16 cellular contexts compared by ENCODE assay signal in the genomic region with DNA sequence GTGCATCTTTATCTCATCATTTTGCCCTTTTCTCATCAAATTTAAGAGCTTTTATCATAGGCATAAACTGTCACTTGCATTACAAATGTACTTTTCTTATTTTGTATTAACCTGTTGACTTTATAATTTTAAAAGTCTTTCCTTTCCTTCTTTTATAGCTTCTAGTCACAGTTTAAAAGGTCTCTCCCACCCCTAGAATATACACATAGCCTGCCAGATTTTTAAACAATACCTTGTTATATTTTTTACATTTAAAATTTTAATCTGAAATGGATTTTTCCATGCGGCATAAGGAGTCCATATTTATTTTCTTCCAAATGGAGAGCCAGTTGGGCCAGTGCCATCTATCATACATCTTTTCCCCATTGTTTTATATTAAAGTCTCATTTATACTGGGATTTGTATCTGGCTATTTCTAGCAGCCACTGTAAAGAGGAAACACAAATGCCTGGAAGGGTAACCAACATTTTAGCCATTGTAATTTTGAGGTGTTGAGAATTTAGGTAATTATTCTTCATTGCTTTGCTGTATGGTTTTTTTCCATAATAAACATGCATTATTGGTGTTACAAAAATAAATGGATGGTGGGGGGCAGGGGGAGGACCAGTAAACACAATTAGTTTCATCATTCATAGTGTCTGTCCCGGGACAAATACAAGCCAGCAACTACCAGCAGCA.
DNase-seq lines count a peak whose midpoint lies in the region; ATAC-seq and TF ChIP-seq lines count a peak whose summit lies in the region.
"Had no signal": no experiment of that assay in that cellular context is flagged by ENCODE, and none has a peak within 500 bp of the region (broad histone marks: within the 10 kb centered on the region; RNA-seq: fewer than 3 reads in every experiment).

No MANE protein-coding gene starts in this region.

- peak overlapping the region; percentile 46; the same call in 1 of the 2 replicates for H3K9ac ChIP-seq in IMR-90 (ENCODE audit: low read depth, low read length)

- H2BK20ac ChIP-seq in IMR-90 (ENCODE audit: low read depth, low read length) = peak overlapping the region; percentile 83

- H3K4me3 Mint-ChIP-seq in neural crest cell = no peak overlapping the region
- no peak overlapping the region for H3K4me3 Mint-ChIP-seq in stimulated activated naive B cell treated with anti-CD40 and anti-IgM and Interleukin-4, amounts not matched to agents 10 μg/mL and 1 μg/mL and 100 μg/mL, for 72 hours
- H3K4me3 Mint-ChIP-seq: CD4-positive, alpha-beta T cell had no signal

- peaks cover 32% of the 10 kb centered on the region for H3K4me1 Mint-ChIP-seq in neural crest cell
- no peaks in the 10 kb centered on the region for H3K4me1 Mint-ChIP-seq in stimulated activated naive B cell treated with anti-CD40 and anti-IgM and Interleukin-4, amounts not matched to agents 10 μg/mL and 1 μg/mL and 100 μg/mL, for 72 hours

- peak overlapping the region; percentile 89 for H2BK120ac ChIP-seq in IMR-90 (ENCODE audit: low read depth, low read length)

- no peak for TF ChIP-seq POLR2A in IMR-90 (IDR thresholded peaks at IDR 0.05; ENCODE audit: low read depth, low read length)
- TF ChIP-seq POLR2A in breast epithelium (IDR thresholded peaks at IDR 0.05) = no peak

- H4K91ac ChIP-seq in IMR-90 (ENCODE audit: insufficient read depth, low read depth, low read length) = peak overlapping the region; percentile 96

- H3K36me3 Mint-ChIP-seq in neural crest cell (ENCODE audit: low read depth) = no peaks in the 10 kb centered on the region
- no peaks in the 10 kb centered on the region for H3K36me3 Mint-ChIP-seq in stimulated activated naive B cell treated with anti-CD40 and anti-IgM and Interleukin-4, amounts not matched to agents 10 μg/mL and 1 μg/mL and 100 μg/mL, for 72 hours

- peak overlapping the region; percentile 64 for H4K5ac ChIP-seq in IMR-90 (ENCODE audit: low read depth, low read length)

- no peaks in the 10 kb centered on the region for H3K27me3 ChIP-seq in IMR-90 (ENCODE audit: control insufficient read depth, insufficient read depth, low read length)
- no peaks in the 10 kb centered on the region for H3K27me3 ChIP-seq in breast epithelium

- H3K4me1 ChIP-seq in IMR-90 (ENCODE audit: control insufficient read depth, insufficient read depth, low read length) = peaks cover 8% of the 10 kb centered on the region
- peaks cover 0 to 6% of the 10 kb centered on the region in 2 donors for H3K4me1 ChIP-seq in breast epithelium

- no peaks in the 10 kb centered on the region for H3K27me3 Mint-ChIP-seq in neural crest cell (ENCODE audit: low read depth)
- H3K27me3 Mint-ChIP-seq in stimulated activated naive B cell treated with anti-CD40 and anti-IgM and Interleukin-4, amounts not matched to agents 10 μg/mL and 1 μg/mL and 100 μg/mL, for 72 hours = peaks cover 24 to 35% of the 10 kb centered on the region in 2 donors
- H3K27me3 Mint-ChIP-seq: CD4-positive, alpha-beta T cell had no signal

- BruUV-seq in IMR-90 (replicated peaks; lab: Mats Ljungman, UMichigan) = no TSS peak

- in situ Hi-C loops in IMR-90 (cut with MboI; ENCODE audit: low sequenced_read_pairs) = no loop called here

- H3K27ac ChIP-seq in IMR-90 (ENCODE audit: insufficient read depth, low read length) = peak overlapping the region; percentile 71; the same call in 1 of the 2 replicates
- H3K27ac ChIP-seq in breast epithelium = peak overlapping the region; percentile 54 to 76
- H3K27ac ChIP-seq: coronary artery, psoas muscle had no signal

- peak overlapping the region; percentile 87; the same call in 1 of the 2 replicates for H3K23ac ChIP-seq in IMR-90 (ENCODE audit: low read depth, low read length)

- peak overlapping the region; percentile 51; the same call in 1 of the 2 replicates for H3K56ac ChIP-seq in IMR-90 (ENCODE audit: extremely low read depth, insufficient read depth, low read length)

- CTCF ChIA-PET in IMR-90 (lab: Yijun Ruan, JAX) = interaction anchor here (1.3 kb wide), 1 partner anchor 26 kb away, joined by 4 read pairs; no protein-coding TSS in a partner anchor

- peak overlapping the region; percentile 72 for H3K27ac Mint-ChIP-seq in neural crest cell (ENCODE audit: unreplicated experiment)
- H3K27ac Mint-ChIP-seq in stimulated activated naive B cell treated with anti-CD40 and anti-IgM and Interleukin-4, amounts not matched to agents 10 μg/mL and 1 μg/mL and 100 μg/mL, for 72 hours = no peak overlapping the region
- H3K27ac Mint-ChIP-seq: CD4-positive, alpha-beta T cell had no signal

- POLR2A ChIA-PET in IMR-90 (lab: Charles Lee; ENCODE audit: unreplicated experiment) = no interaction called here

- dilution Hi-C loops in IMR-90 (cut with HindIII; ENCODE audit: low sequenced_read_pairs, unreplicated experiment) = no loop called here

- H2AK5ac ChIP-seq in IMR-90 (ENCODE audit: low read depth, low read length) = peak overlapping the region; percentile 52; the same call in 1 of the 2 replicates

- H2AFZ ChIP-seq in IMR-90 (replicated peaks; ENCODE audit: low read length, poor library complexity) = no peak overlapping the region

- no peaks in the 10 kb centered on the region for H4K20me1 ChIP-seq in IMR-90 (ENCODE audit: insufficient read depth, low read length)

- peak overlapping the region; percentile 71 to 80; a peak in 3 of 4 replicates for H4K8ac ChIP-seq in IMR-90 (ENCODE audit: low read depth in 2 of 2, low read length in 2 of 2)

- peak overlapping the region; percentile 56 for H3K18ac ChIP-seq in IMR-90 (ENCODE audit: low read depth, low read length)

- peak overlapping the region; percentile 40; the same call in 2 of the 3 replicates for H2BK15ac ChIP-seq in IMR-90 (ENCODE audit: low read depth, low read length)

- H3K9me1 ChIP-seq in IMR-90 (ENCODE audit: insufficient read depth, low read length) = 0 out of 2 replicates have a peak, but pooled peaks cover 5% of the 10 kb centered on the region

- TF ChIP-seq CTCF in IMR-90 (conservative IDR thresholded peaks at IDR 0.05; ENCODE audit: low read depth, low read length) (no peak), breast epithelium (IDR thresholded peaks at IDR 0.05) (no peak), neural crest cell (conservative IDR thresholded peaks at IDR 0.05) (no peak)

- H2BK5ac ChIP-seq in IMR-90 (ENCODE audit: low read depth, low read length, poor library complexity, severe bottlenecking) = peak overlapping the region; percentile 63

- H3K36me3 ChIP-seq in IMR-90 (ENCODE audit: control insufficient read depth, insufficient read depth, low read length) (no peaks in the 10 kb centered on the region), breast epithelium (no peaks in the 10 kb centered on the region)

- no peak overlapping the region for H3K4me2 ChIP-seq in IMR-90 (ENCODE audit: low read depth, low read length)

- peak overlapping the region; percentile 85 for H3K14ac ChIP-seq in IMR-90 (replicated peaks; ENCODE audit: low read depth, low read length)

- H3K4me3 ChIP-seq in IMR-90 (ENCODE audit: insufficient read depth, low read depth, low read length) (no peak overlapping the region), breast epithelium (no peak overlapping the region)
- H3K4me3 ChIP-seq: coronary artery, psoas muscle had no signal

- ATAC-seq in IMR-90 (ENCODE audit: low read depth) = no peak
- ATAC-seq in stimulated activated naive B cell treated with anti-CD40 and anti-IgM and Interleukin-4, amounts not matched to agents 10 μg/mL and 1 μg/mL and 100 μg/mL, for 72 hours (replicated peaks) = no peak

- intact Hi-C loops in IMR-90 (cut with micrococcal nuclease) (no loop called here), breast epithelium (cut with DNase I; ENCODE audit: low total_unique reads) (no loop called here)

- H3K4ac ChIP-seq in IMR-90 (ENCODE audit: low read depth, low read length) = peak overlapping the region; percentile 62

- H3K9me3 Mint-ChIP-seq in neural crest cell = peaks cover 3% of the 10 kb centered on the region
- no peaks in the 10 kb centered on the region for H3K9me3 Mint-ChIP-seq in stimulated activated naive B cell treated with anti-CD40 and anti-IgM and Interleukin-4, amounts not matched to agents 10 μg/mL and 1 μg/mL and 100 μg/mL, for 72 hours
- H3K9me3 Mint-ChIP-seq: CD4-positive, alpha-beta T cell had no signal

- WGBS in IMR-90 (ENCODE audit: extremely low coverage in 2 of 2, insufficient read length in 1 of 2), 2 experiments = no CpG with 5 or more reads among the region's 2 CpGs

- peak; percentile 28 for DNase-seq in DMS 273 (lab: John Stamatoyannopoulos, UW; ENCODE audit: unreplicated experiment)
- DNase-seq in DMS 273 treated with DMSO at 0.1 percent for 48 hours (lab: John Stamatoyannopoulos, UW) = no peak
- DNase-seq in IMR-90 = no peak
- DNase-seq in breast epithelium (ENCODE audit: low spot score in 2 of 2) = no peak
- no peak for DNase-seq in neural crest cell (ENCODE audit: low read depth, low spot score)
- DNase-seq in stimulated activated naive B cell treated with anti-CD40 and anti-IgM and Interleukin-4, amounts not matched to agents 10 μg/mL and 1 μg/mL and 100 μg/mL, for 72 hours = no peak
- no peak for DNase-seq in NCI-H2029 (lab: John Stamatoyannopoulos, UW)
- DNase-seq in islet precursor cell = no peak
- DNase-seq: 8988T; activated CD4-positive, CD25-positive, alpha-beta regulatory T cell; CD4-positive, alpha-beta T cell; hippocampal formation; NCI-H187 treated with DMSO at 0.1 percent for 48 hours; psoas muscle; RPMI8226 had no signal

- no peak for TF ChIP-seq RAD21 in IMR-90 (IDR thresholded peaks at IDR 0.05; ENCODE audit: low read length)

- H3K9me3 ChIP-seq in IMR-90 (ENCODE audit: control insufficient read depth, insufficient read depth, low read length) (no peaks in the 10 kb centered on the region), breast epithelium (no peaks in the 10 kb centered on the region)
- H3K9me3 ChIP-seq: psoas muscle had no signal

- H2AK9ac ChIP-seq in IMR-90 (replicated peaks; ENCODE audit: low read depth, low read length, poor library complexity) = no peak overlapping the region

- no peaks in the 10 kb centered on the region for H3K79me1 ChIP-seq in IMR-90 (ENCODE audit: low read depth in 1 of 2, low read length in 2 of 2)

TF ChIP-seq in IMR-90, 13 proteins besides CTCF, POLR2A, EP300 and RAD21 (continues in another document):
- TF ChIP-seq MAFK (IDR thresholded peaks at IDR 0.05; ENCODE audit: low read depth, low read length) (no peak), FOS (IDR thresholded peaks at IDR 0.05; ENCODE audit: low read depth, low read length) (no peak), MXI1 (IDR thresholded peaks at IDR 0.05; ENCODE audit: borderline replicate concordance, low read depth, low read length) (no peak), NFE2L2 (IDR thresholded peaks at IDR 0.05; ENCODE audit: low read depth, low read length) (no peak)
- TF ChIP-seq, protein P1, sequence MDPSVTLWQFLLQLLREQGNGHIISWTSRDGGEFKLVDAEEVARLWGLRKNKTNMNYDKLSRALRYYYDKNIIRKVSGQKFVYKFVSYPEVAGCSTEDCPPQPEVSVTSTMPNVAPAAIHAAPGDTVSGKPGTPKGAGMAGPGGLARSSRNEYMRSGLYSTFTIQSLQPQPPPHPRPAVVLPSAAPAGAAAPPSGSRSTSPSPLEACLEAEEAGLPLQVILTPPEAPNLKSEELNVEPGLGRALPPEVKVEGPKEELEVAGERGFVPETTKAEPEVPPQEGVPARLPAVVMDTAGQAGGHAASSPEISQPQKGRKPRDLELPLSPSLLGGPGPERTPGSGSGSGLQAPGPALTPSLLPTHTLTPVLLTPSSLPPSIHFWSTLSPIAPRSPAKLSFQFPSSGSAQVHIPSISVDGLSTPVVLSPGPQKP (IDR thresholded peaks at IDR 0.05; ENCODE audit: borderline replicate concordance, low read depth, low read length) = no peak
